In genomic region chr2:18238231-18238630, GRCh38 we compare ENCODE assay signal across 28 cellular contexts.
"Had no signal": no experiment of that assay in that cellular context is flagged by ENCODE, and none has a peak within 500 bp of the region (broad histone marks: within the 10 kb centered on the region; RNA-seq: fewer than 3 reads in every experiment).

No MANE protein-coding gene starts in this region.

- H3K27ac Mint-ChIP-seq: endodermal cell; naive thymus-derived CD4-positive, alpha-beta T cell; nephron; stimulated activated naive CD8-positive, alpha-beta T cell treated with anti-CD3 and anti-CD28 coated beads, Interleukin-15, amount 100 ng/mL, for 72 hours had no signal

- H3K4me3 ChIP-seq: heart right ventricle, left lung, prostate gland, right lobe of liver, smooth muscle cell, suprapubic skin, transverse colon, vagina had no signal

- H3K27ac ChIP-seq: epithelial cell of prostate, heart right ventricle, left lung, prostate gland, right lobe of liver, suprapubic skin, transverse colon, vagina had no signal

- H3K4me1 Mint-ChIP-seq: naive thymus-derived CD4-positive, alpha-beta T cell; nephron; stimulated activated naive CD8-positive, alpha-beta T cell treated with anti-CD3 and anti-CD28 coated beads, Interleukin-15, amount 100 ng/mL, for 72 hours had no signal

- H3K36me3 Mint-ChIP-seq: naive thymus-derived CD4-positive, alpha-beta T cell had no signal

- H3K4me3 Mint-ChIP-seq: endodermal cell; naive thymus-derived CD4-positive, alpha-beta T cell; nephron; stimulated activated naive CD8-positive, alpha-beta T cell treated with anti-CD3 and anti-CD28 coated beads, Interleukin-15, amount 100 ng/mL, for 72 hours had no signal

- H3K36me3 ChIP-seq: heart right ventricle, left lung, prostate gland, right lobe of liver, suprapubic skin, transverse colon, vagina had no signal

- H3K9me3 Mint-ChIP-seq: endodermal cell; nephron; stimulated activated naive CD8-positive, alpha-beta T cell treated with anti-CD3 and anti-CD28 coated beads, Interleukin-15, amount 100 ng/mL, for 72 hours had no signal

- H3K4me2 ChIP-seq: smooth muscle cell had no signal

- H3K4me1 ChIP-seq: heart right ventricle, left lung, prostate gland, suprapubic skin, transverse colon, vagina had no signal

- ATAC-seq: esophagus mucosa; heart right ventricle; left cardiac atrium; left lung; naive thymus-derived CD4-positive, alpha-beta T cell; right lobe of liver; stimulated activated naive CD8-positive, alpha-beta T cell treated with anti-CD3 and anti-CD28 coated beads, Interleukin-15, amount 100 ng/mL, for 72 hours had no signal

- H3K27me3 Mint-ChIP-seq: stimulated activated naive CD8-positive, alpha-beta T cell treated with anti-CD3 and anti-CD28 coated beads, Interleukin-15, amount 100 ng/mL, for 72 hours had no signal

- H3K9me3 ChIP-seq: heart right ventricle, left lung, prostate gland, right lobe of liver, suprapubic skin, transverse colon, vagina had no signal

- FAIRE-seq: islet of Langerhans had no signal

- H3K27me3 ChIP-seq: heart right ventricle, left lung, right lobe of liver, suprapubic skin, transverse colon, vagina had no signal

- DNase-seq: cerebellar nuclear complex; effector CD8-positive, alpha-beta T cell; endodermal cell; foreskin melanocyte; glutamatergic neuron; heart right ventricle; hippocampal formation; left cardiac atrium; left lung; naive thymus-derived CD4-positive, alpha-beta T cell; nucleus accumbens; retina; right lobe of liver; stimulated activated CD4-positive, alpha-beta T cell treated with anti-CD3 and anti-CD28 coated beads, Interleukin-12 subunit alpha, Interleukin-12 subunit beta, amount 100 ng/mL, for 4 hours; stimulated activated CD4-positive, alpha-beta T cell treated with anti-CD3 and anti-CD28 coated beads, Interleukin-1b, Interleukin-23, amount 100 ng/mL, for 48 hours; stimulated activated CD4-positive, alpha-beta T cell treated with anti-CD3 and anti-CD28 coated beads, Interleukin-4, amount 100 ng/mL, for 1 hour; stimulated activated CD8-positive, alpha-beta memory T cell treated with anti-CD3 and anti-CD28 coated beads, Interleukin-4, amount 100 ng/mL, for 48 hours; stimulated activated naive CD4-positive, alpha-beta T cell; stimulated activated naive CD8-positive, alpha-beta T cell treated with anti-CD3 and anti-CD28 coated beads, Interleukin-15, amount 100 ng/mL, for 72 hours; transverse colon had no signal
